Comparison of ENCODE assay signal across 8 cellular contexts in genomic region chr7:157053118-157053517, GRCh38. TPM values are rescaled to one million over a fixed set of nuclear protein-coding genes. Genes with fewer than 3 reads are reported as not detected.
"Had no signal": no experiment of that assay in that cellular context is flagged by ENCODE, and none has a peak within 500 bp of the region (broad histone marks: within the 10 kb centered on the region; RNA-seq: fewer than 3 reads in every experiment).

No MANE protein-coding gene starts in this region.

- H3K27ac ChIP-seq: GM23248 had no signal

- H3K4me1 ChIP-seq: HAP-1 had no signal

- H3K27ac Mint-ChIP-seq: GM23338, H9, HFFc6 had no signal

- H3K4me3 Mint-ChIP-seq: GM23338, H9, HFFc6 had no signal

- H3K4me3 ChIP-seq: GM23248, GM23338, HAP-1 had no signal

- H3K9me3 ChIP-seq: HAP-1 had no signal

- DNase-seq: GM23248, GOT3, H7, H9, HCEC 1CT, HFFc6 had no signal

- H3K36me3 ChIP-seq: HAP-1 had no signal

- H3K9me3 Mint-ChIP-seq: GM23338, H9 had no signal

- H3K4me1 Mint-ChIP-seq: GM23338, H9 had no signal

RNA-seq across cellular contexts. Expression of gene MNX1, which starts 42.7 kb away (rescaled TPM):
- total RNA-seq: GM23248, H9, HFFc6 had no signal
